ENCODE assay signal across 1 cellular context in genomic region chr5:32645246-32645645, GRCh38.
TF ChIP-seq lines count a peak whose summit lies in the region.

No MANE protein-coding gene starts in this region.

TF ChIP-seq in GM12878, 131 proteins besides CTCF, POLR2A, EP300 and RAD21 (continued from another document):
- TF ChIP-seq USF1 (IDR thresholded peaks at IDR 0.05; ENCODE audit: borderline replicate concordance, extremely low read length, insufficient read depth, low read depth, low read length) (no peak), ZNF24 (IDR thresholded peaks at IDR 0.05) (no peak), RUNX3 (IDR thresholded peaks at IDR 0.05; ENCODE audit: low read length) (peak; percentile 44; the same call in 1 of the 2 replicates), ATF7 (IDR thresholded peaks at IDR 0.05; ENCODE audit: low read depth) (peak; percentile 60; the same call in 1 of the 2 replicates), EED (IDR thresholded peaks at IDR 0.05; ENCODE audit: low read depth) (peak; percentile 76), CREB1 (IDR thresholded peaks at IDR 0.05; ENCODE audit: low read depth) (peak; percentile 28; the same call in 1 of the 2 replicates), GABPA (IDR thresholded peaks at IDR 0.05; ENCODE audit: low read depth) (0 out of 2 replicates have a peak, but pooled peaks have one; percentile 12), MLLT1 (IDR thresholded peaks at IDR 0.05) (no peak), ZBTB11 (CRISPR knock-in tag; IDR thresholded peaks at IDR 0.05) (no peak), JUNB (IDR thresholded peaks at IDR 0.05) (peak; percentile 94), CREM (IDR thresholded peaks at IDR 0.05; ENCODE audit: low read depth) (peak; percentile 76)
